ENCODE assay signal across 31 cellular contexts in the genomic region with DNA sequence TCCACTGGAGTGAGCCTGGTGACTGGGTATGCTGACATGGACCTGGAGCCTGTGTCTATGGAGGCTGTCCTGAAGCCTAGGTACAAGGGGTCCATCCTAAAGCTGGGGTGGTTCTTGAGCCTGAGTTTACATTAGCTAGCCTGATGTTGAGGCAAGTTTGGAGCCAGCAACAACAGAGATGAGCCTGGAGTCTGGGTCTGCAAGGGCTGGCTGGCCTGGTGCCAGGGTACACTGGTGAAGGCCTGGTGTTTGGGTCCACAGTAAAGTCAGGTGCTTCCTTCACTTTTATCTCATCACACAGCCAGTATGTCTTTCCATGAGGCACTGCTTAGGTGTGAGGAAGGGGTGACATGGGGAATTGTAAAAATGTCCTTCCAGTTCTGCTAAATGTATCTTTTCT. TPM values are rescaled to one million over a fixed set of nuclear protein-coding genes. Genes with fewer than 3 reads are reported as not detected.
"Had no signal": no experiment of that assay in that cellular context is flagged by ENCODE, and none has a peak within 500 bp of the region (broad histone marks: within the 10 kb centered on the region; RNA-seq: fewer than 3 reads in every experiment).

No MANE protein-coding gene starts in this region.

- H3K27ac Mint-ChIP-seq: activated CD4-positive, alpha-beta T cell treated with anti-CD3 and anti-CD28 coated beads, Interleukin-2, amount 10 ng/mL, durations not matched to agents 24 days and 14 days; activated CD8-positive, alpha-beta T cell treated with anti-CD3 and anti-CD28 coated beads for 36 hours; activated naive CD8-positive, alpha-beta T cell treated with anti-CD3 and anti-CD28 coated beads for 36 hours; activated T-cell treated with anti-CD3 and anti-CD28 coated beads, Interleukin-2, amount 50 U/mL, for 72 hours; activated T-helper 17 cell treated with anti-CD3 and anti-CD28 coated beads, Interleukin-2, amount 50 U/mL, for 72 hours had no signal

- H3K4me3 ChIP-seq: ascending aorta, cardiac muscle cell, colonic mucosa, MG63, SJCRH30, SK-N-MC had no signal

- ATAC-seq: activated CD8-positive, alpha-beta T cell treated with anti-CD3 and anti-CD28 coated beads for 36 hours; activated T-cell treated with anti-CD3 and anti-CD28 coated beads, Interleukin-2, amount 50 U/mL, for 72 hours; activated T-helper 17 cell treated with anti-CD3 and anti-CD28 coated beads, Interleukin-2, amount 50 U/mL, for 72 hours had no signal

- H3K36me3 ChIP-seq: ascending aorta, cardiac muscle cell, colonic mucosa, MG63, SJCRH30, WERI-Rb-1 had no signal

- H3K27me3 ChIP-seq: ascending aorta, cardiac muscle cell, colonic mucosa, MG63, SJCRH30 had no signal

- H3K9me3 Mint-ChIP-seq: activated CD4-positive, alpha-beta T cell treated with anti-CD3 and anti-CD28 coated beads, Interleukin-2, amount 10 ng/mL, durations not matched to agents 24 days and 14 days had no signal

- H3K27me3 Mint-ChIP-seq: activated CD4-positive, alpha-beta T cell treated with anti-CD3 and anti-CD28 coated beads, Interleukin-2, amount 10 ng/mL, durations not matched to agents 24 days and 14 days; activated naive CD8-positive, alpha-beta T cell treated with anti-CD3 and anti-CD28 coated beads for 36 hours had no signal

- H3K4me3 Mint-ChIP-seq: activated CD4-positive, alpha-beta T cell treated with anti-CD3 and anti-CD28 coated beads, Interleukin-2, amount 10 ng/mL, durations not matched to agents 24 days and 14 days; activated CD8-positive, alpha-beta T cell treated with anti-CD3 and anti-CD28 coated beads for 36 hours; activated naive CD8-positive, alpha-beta T cell treated with anti-CD3 and anti-CD28 coated beads for 36 hours; activated T-cell treated with anti-CD3 and anti-CD28 coated beads, Interleukin-2, amount 50 U/mL, for 72 hours; activated T-helper 17 cell treated with anti-CD3 and anti-CD28 coated beads, Interleukin-2, amount 50 U/mL, for 72 hours; central memory CD8-positive, alpha-beta T cell had no signal

- H3K4me1 ChIP-seq: ascending aorta, colonic mucosa, SJCRH30 had no signal

- DNase-seq: activated CD4-positive, alpha-beta T cell treated with anti-CD3 and anti-CD28 coated beads, Interleukin-2, amount 10 ng/mL, durations not matched to agents 24 days and 14 days; activated CD4-positive, alpha-beta T cell treated with anti-CD3 and anti-CD28 coated beads, Interleukin-2, amount 50 U/mL, for 4 hours; activated CD8-positive, alpha-beta T cell treated with anti-CD3 and anti-CD28 coated beads for 36 hours; activated effector memory CD4-positive, alpha-beta T cell treated with anti-CD3 and anti-CD28 coated beads, Interleukin-2, amount 50 U/mL, for 16 hours; activated naive CD4-positive, alpha-beta T cell; activated naive CD4-positive, alpha-beta T cell treated with anti-CD3 and anti-CD28 coated beads, Interleukin-2, amount 50 U/mL, for 16 hours; activated naive CD8-positive, alpha-beta T cell treated with anti-CD3 and anti-CD28 coated beads for 36 hours; activated T-cell treated with anti-CD3 and anti-CD28 coated beads, Interleukin-2, amount 50 U/mL, for 1 hour; activated T-cell treated with anti-CD3 and anti-CD28 coated beads, Interleukin-2, amount 50 U/mL, for 72 hours; colonic mucosa; Karpas-422; MG63; NCI-H1092; NCI-H1417; NCI-H187 treated with DMSO at 0.1 percent for 48 hours; NCI-H2081; NCI-H345; NCI-H524 treated with DMSO at 0.1 percent for 48 hours; NCI-H748 treated with DMSO at 0.1 percent for 48 hours; OCI-M1; SHP77; SJCRH30; T1000; WERI-Rb-1 had no signal

- H3K9me3 ChIP-seq: ascending aorta, colonic mucosa, SJCRH30 had no signal

- H3K27ac ChIP-seq: ascending aorta, cardiac muscle cell, colonic mucosa, SJCRH30, SK-N-MC, WERI-Rb-1 had no signal

- H3K4me1 Mint-ChIP-seq: central memory CD8-positive, alpha-beta T cell had no signal

RNA-seq across cellular contexts. Expression of gene TP63, which starts 49.5 kb away (rescaled TPM):
- total RNA-seq: activated naive CD8-positive, alpha-beta T cell treated with anti-CD3 and anti-CD28 coated beads for 36 hours; ascending aorta; cardiac muscle cell; chondrocyte; colonic mucosa; NCI-H460 had no signal
- polyA plus RNA-seq: cardiac muscle cell had no signal
